Comparison of ENCODE assay signal across 11 cellular contexts in genomic region chr10:125155669-125156068, GRCh38. TPM values are rescaled to one million over a fixed set of nuclear protein-coding genes. Genes with fewer than 3 reads are reported as not detected.
A peak's percentile ranks its signal among the peaks of the same experiment; 100 is the strongest.
DNase-seq lines count a peak whose midpoint lies in the region; ATAC-seq and TF ChIP-seq lines count a peak whose summit lies in the region.
"Had no signal": no experiment of that assay in that cellular context is flagged by ENCODE, and none has a peak within 500 bp of the region (broad histone marks: within the 10 kb centered on the region; RNA-seq: fewer than 3 reads in every experiment).

No MANE protein-coding gene starts in this region.

- H3K79me2 ChIP-seq in trophoblast cell (ENCODE audit: control insufficient read depth, insufficient read depth, low read length, poor library complexity), result peaks cover 36% of the 10 kb centered on the region

- H3K4ac ChIP-seq in trophoblast cell (ENCODE audit: low read depth, low read length), result peak overlapping the region; percentile 19

- H3K23ac ChIP-seq in trophoblast cell (ENCODE audit: low read length), result no peak overlapping the region

- peak overlapping the region; percentile 85 for H3K27ac Mint-ChIP-seq in Calu3 (ENCODE audit: unreplicated experiment)
- H3K27ac Mint-ChIP-seq: CD8-positive, alpha-beta T cell had no signal

- ATAC-seq in HG02981 (IDR thresholded peaks at IDR 0.05; ENCODE audit: unreplicated experiment) (no peak), HG02884 (IDR thresholded peaks at IDR 0.05; ENCODE audit: unreplicated experiment) (no peak)
- ATAC-seq: CD8-positive, alpha-beta T cell had no signal

- H2BK120ac ChIP-seq in trophoblast cell (ENCODE audit: insufficient read depth, low read length, poor library complexity), result no peak overlapping the region

- H3K4me1 ChIP-seq in ascending aorta (peaks cover 28 to 54% of the 10 kb centered on the region in 2 donors), iPS-15b (ENCODE audit: control insufficient read depth, insufficient read depth, low read length) (peaks cover 31% of the 10 kb centered on the region), trophoblast cell (ENCODE audit: control insufficient read depth in 1 of 2, insufficient read depth in 2 of 2, low read length in 2 of 2) (peaks cover 18 to 38% of the 10 kb centered on the region in 2 experiments)

- no CpG with 5 or more reads among the region's 3 CpGs for WGBS in trophoblast cell (ENCODE audit: extremely low coverage, insufficient coverage, insufficient read length)

- no peak overlapping the region for H3K4me2 ChIP-seq in trophoblast cell (ENCODE audit: low read length)

- no peak for TF ChIP-seq CTCF in Calu3 (IDR thresholded peaks at IDR 0.05; ENCODE audit: unreplicated experiment)
- TF ChIP-seq CTCF in ascending aorta (IDR thresholded peaks at IDR 0.05), result no peak

- H4K12ac ChIP-seq in trophoblast cell (ENCODE audit: low read depth, low read length), result no peak overlapping the region

- H4K8ac ChIP-seq in trophoblast cell (ENCODE audit: low read depth, low read length), result no peak overlapping the region

- H3K27ac ChIP-seq in ascending aorta (peak overlapping the region; percentile 28 to 99), trophoblast cell (ENCODE audit: low read depth, low read length) (no peak overlapping the region)

- no peak overlapping the region for H2AFZ ChIP-seq in trophoblast cell (ENCODE audit: insufficient read depth, low read length, poor library complexity)

- H4K91ac ChIP-seq in trophoblast cell (ENCODE audit: low read depth, low read length), result no peak overlapping the region

- CTCF ChIA-PET in Calu3 (lab: Charles Lee), result no interaction called here

- no peak overlapping the region for H3K18ac ChIP-seq in trophoblast cell (ENCODE audit: low read length)

- H3K9me3 ChIP-seq in ascending aorta (no peaks in the 10 kb centered on the region), iPS-15b (ENCODE audit: control insufficient read depth, insufficient read depth, low read length) (no peaks in the 10 kb centered on the region), trophoblast cell (ENCODE audit: insufficient read depth, low read depth, low read length) (peaks cover 2% of the 10 kb centered on the region)

- H3K36me3 ChIP-seq in ascending aorta (peaks cover 0 to 3% of the 10 kb centered on the region in 2 donors), iPS-15b (ENCODE audit: control insufficient read depth, insufficient read depth, low read length) (peaks cover 8% of the 10 kb centered on the region), trophoblast cell (ENCODE audit: control insufficient read depth in 1 of 2, insufficient read depth in 2 of 2, low read length in 2 of 2) (peaks cover 8 to 9% of the 10 kb centered on the region in 2 experiments)

- no TSS peak for BruUV-seq in Calu3 (replicated peaks; lab: Mats Ljungman, UMichigan)

- H2AK5ac ChIP-seq in trophoblast cell (ENCODE audit: low read length), result no peak overlapping the region

- H3K4me3 Mint-ChIP-seq in Calu3 (ENCODE audit: low read depth, unreplicated experiment), result peak overlapping the region; percentile 75
- H3K4me3 Mint-ChIP-seq: CD8-positive, alpha-beta T cell had no signal

- H2BK12ac ChIP-seq in trophoblast cell (ENCODE audit: low read length), result no peak overlapping the region

- peaks cover 79% of the 10 kb centered on the region for H3K36me3 Mint-ChIP-seq in Calu3 (ENCODE audit: insufficient read depth, unreplicated experiment)
- H3K36me3 Mint-ChIP-seq: CD8-positive, alpha-beta T cell had no signal

- H3K14ac ChIP-seq in trophoblast cell (ENCODE audit: low read length), result no peak overlapping the region

- peaks cover 35% of the 10 kb centered on the region for H3K4me1 Mint-ChIP-seq in Calu3 (ENCODE audit: low read depth, unreplicated experiment)

- H3K4me3 ChIP-seq in ascending aorta, result no peak overlapping the region
- H3K4me3 ChIP-seq in iPS-15b (ENCODE audit: low read depth, low read length), result peak overlapping the region; percentile 85
- H3K4me3 ChIP-seq in trophoblast cell (ENCODE audit: low read depth, low read length), result no peak overlapping the region

- intact Hi-C loops in Calu3 (cut with micrococcal nuclease; ENCODE audit: unreplicated experiment) (loop anchor here (5.0 to 10.0 kb wide), 3 partner anchors 33 to 93 kb away; no protein-coding TSS in a partner anchor), ascending aorta (cut with DNase I) (loop anchor here (5.0 kb wide), 1 partner anchor 238 kb away; no protein-coding TSS in a partner anchor)

- no peaks in the 10 kb centered on the region for H3K9me3 Mint-ChIP-seq in Calu3 (ENCODE audit: low read depth, unreplicated experiment)
- H3K9me3 Mint-ChIP-seq: CD8-positive, alpha-beta T cell; dendritic cell treated with granulocyte-macrophage colony-stimulating factor and Interleukin-4, amounts not matched to agents 40 ng/mL and 50 ng/mL, for 4 days had no signal

- DNase-seq in Calu3, result no peak
- peak in 1 of 2 donors; percentile 12 for DNase-seq in ascending aorta (ENCODE audit: low spot score in 2 of 2)
- DNase-seq in trophoblast cell, result no peak
- no peak for DNase-seq in HPDE6-E6E7 (ENCODE audit: extremely low spot score)
- no peak for DNase-seq in glomerular visceral epithelial cell (ENCODE audit: extremely low spot score)
- DNase-seq: CD8-positive, alpha-beta T cell; NCI-H1694 treated with DMSO at 0.1 percent for 48 hours had no signal

- no peaks in the 10 kb centered on the region for H3K27me3 ChIP-seq in ascending aorta
- no peaks in the 10 kb centered on the region for H3K27me3 ChIP-seq in iPS-15b (ENCODE audit: control insufficient read depth, insufficient read depth, low read length)
- H3K27me3 ChIP-seq in trophoblast cell (ENCODE audit: insufficient read depth, low read length), result no peaks in the 10 kb centered on the region

- H3K9ac ChIP-seq in iPS-15b (ENCODE audit: low read depth, low read length), result peak overlapping the region; percentile 74
- H3K9ac ChIP-seq in trophoblast cell (ENCODE audit: low read length), result no peak overlapping the region

- peaks cover 22% of the 10 kb centered on the region for H3K79me1 ChIP-seq in trophoblast cell (ENCODE audit: low read length)

- no peak overlapping the region for H2BK5ac ChIP-seq in trophoblast cell (ENCODE audit: low read depth, low read length, poor library complexity)

- no peaks in the 10 kb centered on the region for H3K27me3 Mint-ChIP-seq in Calu3 (ENCODE audit: unreplicated experiment)
- H3K27me3 Mint-ChIP-seq: dendritic cell treated with granulocyte-macrophage colony-stimulating factor and Interleukin-4, amounts not matched to agents 40 ng/mL and 50 ng/mL, for 4 days had no signal

RNA-seq across cellular contexts. Expression of gene CTBP2, which starts 4.7 kb away (rescaled TPM):
- total RNA-seq in Calu3 (2022) (71.9 and 78.7 TPM in 2 replicates), ascending aorta (57.7 TPM)
- polyA plus RNA-seq in trophoblast cell (2013), result 57.7 and 58.8 TPM in 2 replicates
